ENCODE assay signal across 9 cellular contexts in genomic region chr12:109947511-109947910, GRCh38. TPM values are rescaled to one million over a fixed set of nuclear protein-coding genes. Genes with fewer than 3 reads are reported as not detected.
DNase-seq lines count a peak whose midpoint lies in the region; ATAC-seq, FAIRE-seq and TF ChIP-seq lines count a peak whose summit lies in the region.
"Had no signal": no experiment of that assay in that cellular context is flagged by ENCODE, and none has a peak within 500 bp of the region (broad histone marks: within the 10 kb centered on the region; RNA-seq: fewer than 3 reads in every experiment).

No MANE protein-coding gene starts in this region.

- DNase-seq in AML-193 (lab: John Stamatoyannopoulos, UW) (peak; percentile 33 to 48), KBM-7 (peak; percentile 72), GM12878 (ENCODE audit: low read depth, low spot score) (no peak), myocyte (ENCODE audit: low read depth) (peak; percentile 55), NCI-H1048 (lab: John Stamatoyannopoulos, UW) (no peak), NCI-H1092 (lab: John Stamatoyannopoulos, UW) (no peak)
- DNase-seq: cerebellar nuclear complex had no signal

- no TSS peak for BruUV-seq in GM12878 (replicated peaks; lab: Mats Ljungman, UMichigan)

- no peak for FAIRE-seq in GM12878 (lab: Jason Lieb, UNC)

- peaks cover 2% of the 10 kb centered on the region; the same call in 1 of the 2 replicates for H3K4me1 ChIP-seq in GM12878 (ENCODE audit: control insufficient read depth, insufficient read depth, low read length)

- peak overlapping the region; percentile 25; the same call in 1 of the 2 replicates for H3K27ac ChIP-seq in GM12878 (ENCODE audit: control insufficient read depth, insufficient read depth)

- TF ChIP-seq CTCF in GM12878 (IDR thresholded peaks at IDR 0.05 in 2 of 3, conservative IDR thresholded peaks at IDR 0.05 in 1 of 3; ENCODE audit: control insufficient read depth in 2 of 3, extremely low read depth in 1 of 3, insufficient read depth in 1 of 3, low read depth in 3 of 3, low read length in 3 of 3) = no peak

- H3K9ac ChIP-seq in GM12878 (ENCODE audit: control insufficient read depth, insufficient read depth, low read length) = no peak overlapping the region

- no peaks in the 10 kb centered on the region for H4K20me1 ChIP-seq in GM12878 (ENCODE audit: control insufficient read depth, insufficient read depth)

- TF ChIP-seq RAD21 in GM12878 (IDR thresholded peaks at IDR 0.05; ENCODE audit: insufficient read depth, low read depth, low read length) = no peak

- SMC1A ChIA-PET in GM12878 (lab: Charles Lee; ENCODE audit: uncharacterized antibody, unreplicated experiment) = interaction anchor here (1.0 to 1.2 kb wide), 3 partner anchors 9 to 64 kb away, joined by 3 read pairs; partner anchors contain the start of gene GIT2

- peaks cover 22 to 27% of the 10 kb centered on the region in 2 experiments for H3K36me3 ChIP-seq in GM12878 (ENCODE audit: control insufficient read depth in 2 of 2, insufficient read depth in 2 of 2, low read length in 1 of 2)

- TF ChIP-seq EP300 in GM12878 (IDR thresholded peaks at IDR 0.05; ENCODE audit: borderline replicate concordance in 1 of 2, control insufficient read depth in 1 of 2, low read depth in 2 of 2, low read length in 2 of 2) = no peak

- no peaks in the 10 kb centered on the region for H3K79me2 ChIP-seq in GM12878 (ENCODE audit: control insufficient read depth, insufficient read depth, low read length)

- no peaks in the 10 kb centered on the region for H3K9me3 ChIP-seq in GM12878 (replicated peaks; ENCODE audit: control insufficient read depth, insufficient read depth, low read length)

- RAD21 ChIA-PET in GM12878 (lab: Charles Lee; ENCODE audit: unreplicated experiment) = no interaction called here

- no peaks in the 10 kb centered on the region for H3K27me3 ChIP-seq in GM12878 (replicated peaks in 1 of 2; ENCODE audit: control insufficient read depth in 2 of 2, insufficient read depth in 2 of 2, low read length in 1 of 2)

- no peak overlapping the region for H2AFZ ChIP-seq in GM12878 (ENCODE audit: control insufficient read depth, low read depth, low read length)

- in situ Hi-C loops in KBM-7 (cut with MboI; ENCODE audit: low pct_unique_long_range_greater_than_20kb, low sequenced_read_pairs) (no loop called here), GM12878 (cut with MboI) (no loop called here)

- no peak for TF ChIP-seq POLR2A in GM12878 (IDR thresholded peaks at IDR 0.05; ENCODE audit: low read depth, low read length)

- WGBS in GM12878 (ENCODE audit: insufficient coverage, insufficient replicate concordance, low lambda C conversion rate, missing lambda C conversion rate) = 27% methylated on average over 3 of the region's 3 CpGs

- ATAC-seq in GM12878 = no peak
- no peak for ATAC-seq in GM19328 (IDR thresholded peaks at IDR 0.05; ENCODE audit: unreplicated experiment)
- no peak for ATAC-seq in HG03521 (IDR thresholded peaks at IDR 0.05; ENCODE audit: unreplicated experiment)

- H3K4me2 ChIP-seq in GM12878 (ENCODE audit: control insufficient read depth, insufficient read depth) = no peak overlapping the region

- POLR2A ChIA-PET in GM12878 (lab: Charles Lee) = interaction anchor here (0.7 to 1.4 kb wide), 2 partner anchors 9 to 31 kb away, joined by 3 to 5 read pairs; no protein-coding TSS in a partner anchor

- CTCF ChIA-PET in GM12878 (lab: Yijun Ruan, JAX) = interaction anchor here (1.1 to 1.7 kb wide), 3 partner anchors 13 to 49 kb away, joined by 3 to 4 read pairs (median 3); no protein-coding TSS in a partner anchor

- H3K4me3 ChIP-seq in GM12878 = no peak overlapping the region

- intact Hi-C loops in GM12878 (cut with micrococcal nuclease; ENCODE audit: unreplicated experiment) = no loop called here

TF ChIP-seq in GM12878, 131 proteins besides CTCF, POLR2A, EP300 and RAD21:
- TF ChIP-seq SPI1 (IDR thresholded peaks at IDR 0.05; ENCODE audit: borderline replicate concordance, insufficient read depth, low read depth, low read length) (peak; percentile 50; the same call in 1 of the 2 replicates), ZNF217 (IDR thresholded peaks at IDR 0.05) (no peak), RUNX3 (IDR thresholded peaks at IDR 0.05; ENCODE audit: low read length) (peak; percentile 19; the same call in 1 of the 2 replicates)

RNA-seq across cellular contexts. Expression of gene TCHP, which starts 47.4 kb away (rescaled TPM):
- total RNA-seq in GM12878 (2013; cell fraction: nucleolus; rRNA removed) = 39.3 and 44.3 TPM in 2 replicates
- 14.6 and 15.2 TPM in 2 replicates for total RNA-seq in GM12878 (2014; rRNA removed)
- total RNA-seq in GM12878 (2014; rRNA removed; fragmentation: Illumina TruSeq; extraction: Trizol) = 11.6 and 13.2 TPM in 2 replicates
- total RNA-seq in GM12878 (2021) = 15.0 and 15.2 TPM in 2 replicates
- polyA plus RNA-seq in GM12878 (2011; ENCODE audit: low read depth) = 9.1 TPM
- 9.6 and 10.1 TPM in 2 replicates for polyA plus RNA-seq in GM12878 (2011; rRNA removed)
- 10.5 and 15.0 TPM in 2 replicates for polyA plus RNA-seq in GM12878 (2011; cell fraction: cytosol; rRNA removed)
- polyA plus RNA-seq in GM12878 (2011; cell fraction: nucleus; rRNA removed) = 22.9 and 45.6 TPM in 2 replicates
- 8.9 and 9.3 TPM in 2 replicates for polyA plus RNA-seq in GM12878 (2012)
- 14.8 and 15.1 TPM in 2 replicates for polyA plus RNA-seq in GM12878 (2014; fragmentation: Illumina TruSeq; extraction: Trizol)
- polyA plus RNA-seq in GM12878 (2014; fragmentation: Nextera tagmentation; extraction: Ambion mirVana) = 1 to 10 TPM; 4.8 to 5.8 TPM
- polyA plus RNA-seq in GM12878 (2014; rRNA removed) = 18.6 and 19.4 TPM in 2 replicates
- polyA plus RNA-seq in GM12878 (2016; fragmentation: Nextera tagmentation; extraction: Ambion mirVana) = 10 to 100 TPM; 16.8 to 18.4 TPM
- polyA minus RNA-seq in GM12878 (2011; rRNA and poly(A)+ RNA removed) = 6.3 and 8.4 TPM in 2 replicates
- 3.3 and 11.3 TPM in 2 replicates for polyA minus RNA-seq in GM12878 (2011; cell fraction: cytosol; rRNA and poly(A)+ RNA removed)
- 9.9 and 16.4 TPM in 2 replicates for polyA minus RNA-seq in GM12878 (2011; cell fraction: nucleus; rRNA and poly(A)+ RNA removed)
- 11.7 and 14.2 TPM in 2 replicates for total RNA-seq in myocyte
- polyA plus RNA-seq in myocyte (2012) = 10.1 TPM

RNA-seq across cellular contexts. Expression of gene GIT2, which starts 48.7 kb away (rescaled TPM):
- 220 and 223 TPM in 2 replicates for total RNA-seq in GM12878 (2013; cell fraction: nucleolus; rRNA removed)
- total RNA-seq in GM12878 (2014; rRNA removed) = 34.0 and 34.3 TPM in 2 replicates
- 43.7 and 44.3 TPM in 2 replicates for total RNA-seq in GM12878 (2014; rRNA removed; fragmentation: Illumina TruSeq; extraction: Trizol)
- total RNA-seq in GM12878 (2021) = 44.1 and 45.5 TPM in 2 replicates
- polyA plus RNA-seq in GM12878 (2011; ENCODE audit: low read depth) = 24.2 TPM
- polyA plus RNA-seq in GM12878 (2011; rRNA removed) = 44.1 and 47.7 TPM in 2 replicates
- 34.4 and 36.4 TPM in 2 replicates for polyA plus RNA-seq in GM12878 (2011; cell fraction: cytosol; rRNA removed)
- polyA plus RNA-seq in GM12878 (2011; cell fraction: nucleus; rRNA removed) = 77.9 TPM in 2 replicates
- 28.0 and 33.4 TPM in 2 replicates for polyA plus RNA-seq in GM12878 (2012)
- 47.3 and 55.8 TPM in 2 replicates for polyA plus RNA-seq in GM12878 (2014; fragmentation: Illumina TruSeq; extraction: Trizol)
- 1 to 10 TPM; 9.1 to 9.4 TPM for polyA plus RNA-seq in GM12878 (2014; fragmentation: Nextera tagmentation; extraction: Ambion mirVana)
- 42.0 and 43.3 TPM in 2 replicates for polyA plus RNA-seq in GM12878 (2014; rRNA removed)
- polyA plus RNA-seq in GM12878 (2016; fragmentation: Nextera tagmentation; extraction: Ambion mirVana) = 10 to 100 TPM; 49.9 TPM
- polyA minus RNA-seq in GM12878 (2011; rRNA and poly(A)+ RNA removed) = 71.2 and 81.6 TPM in 2 replicates
- 11.9 and 25.9 TPM in 2 replicates for polyA minus RNA-seq in GM12878 (2011; cell fraction: cytosol; rRNA and poly(A)+ RNA removed)
- 57.8 and 95.2 TPM in 2 replicates for polyA minus RNA-seq in GM12878 (2011; cell fraction: nucleus; rRNA and poly(A)+ RNA removed)
- 26.7 and 34.2 TPM in 2 replicates for total RNA-seq in myocyte
- 24.3 TPM for polyA plus RNA-seq in myocyte (2012)

RNA-seq across cellular contexts. Expression of gene ANKRD13A, which starts 51.7 kb away (rescaled TPM):
- total RNA-seq in GM12878 (2013; cell fraction: nucleolus; rRNA removed) = 186 and 192 TPM in 2 replicates
- total RNA-seq in GM12878 (2014; rRNA removed) (90.1 and 93.4 TPM in 2 replicates), GM12878 (2014; rRNA removed; fragmentation: Illumina TruSeq; extraction: Trizol) (76.9 and 85.2 TPM in 2 replicates), GM12878 (2021) (78.8 and 81.4 TPM in 2 replicates), myocyte (52.4 and 66.6 TPM in 2 replicates)
- 44.8 TPM for polyA plus RNA-seq in GM12878 (2011; ENCODE audit: low read depth)
- polyA plus RNA-seq in GM12878 (2011; rRNA removed) (82.8 and 110 TPM in 2 replicates), GM12878 (2014; fragmentation: Illumina TruSeq; extraction: Trizol) (76.2 and 106 TPM in 2 replicates), GM12878 (2014; fragmentation: Nextera tagmentation; extraction: Ambion mirVana) (10 to 100 TPM; 10.2 to 18.2 TPM), GM12878 (2014; rRNA removed) (75.2 and 89.1 TPM in 2 replicates), GM12878 (2016; fragmentation: Nextera tagmentation; extraction: Ambion mirVana) (10 to 100 TPM; 38.5 to 40.3 TPM)
- polyA plus RNA-seq in GM12878 (2011; cell fraction: cytosol; rRNA removed) = 76.6 and 102 TPM in 2 replicates
- polyA plus RNA-seq in GM12878 (2011; cell fraction: nucleus; rRNA removed) = 147 and 169 TPM in 2 replicates
- 53.4 and 59.4 TPM in 2 replicates for polyA plus RNA-seq in GM12878 (2012)
- 65.0 and 97.9 TPM in 2 replicates for polyA minus RNA-seq in GM12878 (2011; rRNA and poly(A)+ RNA removed)
- 22.2 and 25.9 TPM in 2 replicates for polyA minus RNA-seq in GM12878 (2011; cell fraction: cytosol; rRNA and poly(A)+ RNA removed)
- polyA minus RNA-seq in GM12878 (2011; cell fraction: nucleus; rRNA and poly(A)+ RNA removed) = 35.7 and 47.7 TPM in 2 replicates
- polyA plus RNA-seq in myocyte (2012) = 27.3 TPM

Comparison
In these comparisons a context has a peak if more than half of its experiments do, and no peak if none do; other contexts are left out.
1. DNase-seq: peak in AML-193 (2 of 2), KBM-7 (single experiment) and myocyte (single experiment); none in GM12878 (single experiment), NCI-H1048 (single experiment) and NCI-H1092 (single experiment).